Comparison of ENCODE assay signal across 10 cellular contexts in genomic region chr10:49761201-49761788, GRCh38. TPM values are rescaled to one million over a fixed set of nuclear protein-coding genes. Genes with fewer than 3 reads are reported as not detected.
DNase-seq lines count a peak whose midpoint lies in the region; ATAC-seq lines count a peak whose summit lies in the region.
"Had no signal": no experiment of that assay in that cellular context is flagged by ENCODE, and none has a peak within 500 bp of the region (broad histone marks: within the 10 kb centered on the region; RNA-seq: fewer than 3 reads in every experiment).

No MANE protein-coding gene starts in this region.

- no peaks in the 10 kb centered on the region for H3K9me3 ChIP-seq in SK-N-MC (ENCODE audit: low read depth, low read length)
- H3K9me3 ChIP-seq: suprapubic skin had no signal

- H3K27ac ChIP-seq in SK-N-MC = no peak overlapping the region
- H3K27ac ChIP-seq: suprapubic skin had no signal

- peaks cover 1% of the 10 kb centered on the region for H3K9me3 Mint-ChIP-seq in activated naive CD4-positive, alpha-beta T cell treated with anti-CD3 and anti-CD28 coated beads for 36 hours
- H3K9me3 Mint-ChIP-seq in stimulated activated effector memory CD8-positive, alpha-beta T cell treated with anti-CD3 and anti-CD28 coated beads, Interleukin-12 subunit alpha, Interleukin-12 subunit beta, amount 100 ng/mL, for 72 hours = peaks cover under 1% of the 10 kb centered on the region

- no peaks in the 10 kb centered on the region for H3K36me3 Mint-ChIP-seq in activated naive CD4-positive, alpha-beta T cell treated with anti-CD3 and anti-CD28 coated beads for 36 hours (ENCODE audit: low read depth)
- no peaks in the 10 kb centered on the region for H3K36me3 Mint-ChIP-seq in stimulated activated effector memory CD8-positive, alpha-beta T cell treated with anti-CD3 and anti-CD28 coated beads, Interleukin-12 subunit alpha, Interleukin-12 subunit beta, amount 100 ng/mL, for 72 hours
- H3K36me3 Mint-ChIP-seq: CD4-positive, CD25-positive, alpha-beta regulatory T cell had no signal

- CTCF ChIA-PET in activated naive CD4-positive, alpha-beta T cell treated with anti-CD3 and anti-CD28 coated beads for 36 hours (lab: Charles Lee) = no interaction called here

- no peak overlapping the region for H3K27ac Mint-ChIP-seq in activated naive CD4-positive, alpha-beta T cell treated with anti-CD3 and anti-CD28 coated beads for 36 hours
- H3K27ac Mint-ChIP-seq in stimulated activated effector memory CD8-positive, alpha-beta T cell treated with anti-CD3 and anti-CD28 coated beads, Interleukin-12 subunit alpha, Interleukin-12 subunit beta, amount 100 ng/mL, for 72 hours = no peak overlapping the region
- H3K27ac Mint-ChIP-seq: CD4-positive, CD25-positive, alpha-beta regulatory T cell had no signal

- H3K27me3 Mint-ChIP-seq in activated naive CD4-positive, alpha-beta T cell treated with anti-CD3 and anti-CD28 coated beads for 36 hours (ENCODE audit: low read depth) = peaks cover 38% of the 10 kb centered on the region

- H3K4me3 ChIP-seq in SK-N-MC = peak overlapping the region; percentile 78
- peak overlapping the region; percentile 73 for H3K4me3 ChIP-seq in iPS-11a (ENCODE audit: low read depth, low read length)

- ATAC-seq in stimulated activated effector memory CD8-positive, alpha-beta T cell treated with anti-CD3 and anti-CD28 coated beads, Interleukin-12 subunit alpha, Interleukin-12 subunit beta, amount 100 ng/mL, for 72 hours = no peak
- ATAC-seq in HG03354 (IDR thresholded peaks at IDR 0.05; ENCODE audit: poor library complexity, severe bottlenecking, unreplicated experiment) = no peak

- no peak for DNase-seq in activated naive CD4-positive, alpha-beta T cell treated with anti-CD3 and anti-CD28 coated beads for 36 hours
- no peak for DNase-seq in activated naive CD4-positive, alpha-beta T cell treated with anti-CD3 and anti-CD28 coated beads, Interleukin-2, amount 50 U/mL, for 16 hours
- DNase-seq in SK-N-MC (ENCODE audit: low read depth, low spot score) (no peak), HuH-7 (ENCODE audit: low spot score) (no peak), SHP77 treated with DMSO at 0.1 percent for 48 hours (lab: John Stamatoyannopoulos, UW) (no peak)
- DNase-seq in stimulated activated effector memory CD8-positive, alpha-beta T cell treated with anti-CD3 and anti-CD28 coated beads, Interleukin-12 subunit alpha, Interleukin-12 subunit beta, amount 100 ng/mL, for 72 hours (ENCODE audit: low spot score in 2 of 2) = no peak
- DNase-seq: CD4-positive, CD25-positive, alpha-beta regulatory T cell had no signal

- H3K4me3 Mint-ChIP-seq in activated naive CD4-positive, alpha-beta T cell treated with anti-CD3 and anti-CD28 coated beads for 36 hours = peak overlapping the region; percentile 6
- H3K4me3 Mint-ChIP-seq in stimulated activated effector memory CD8-positive, alpha-beta T cell treated with anti-CD3 and anti-CD28 coated beads, Interleukin-12 subunit alpha, Interleukin-12 subunit beta, amount 100 ng/mL, for 72 hours = peak overlapping the region; percentile 30

- peaks cover 8% of the 10 kb centered on the region for H3K4me1 Mint-ChIP-seq in activated naive CD4-positive, alpha-beta T cell treated with anti-CD3 and anti-CD28 coated beads for 36 hours (ENCODE audit: low read depth)
- peaks cover 7% of the 10 kb centered on the region for H3K4me1 Mint-ChIP-seq in stimulated activated effector memory CD8-positive, alpha-beta T cell treated with anti-CD3 and anti-CD28 coated beads, Interleukin-12 subunit alpha, Interleukin-12 subunit beta, amount 100 ng/mL, for 72 hours

- no peaks in the 10 kb centered on the region for H3K36me3 ChIP-seq in SK-N-MC (ENCODE audit: insufficient read depth, low read length)
- H3K36me3 ChIP-seq: suprapubic skin had no signal

- H3K9ac ChIP-seq in SK-N-MC (ENCODE audit: insufficient read length) = no peak overlapping the region

- intact Hi-C loops in activated naive CD4-positive, alpha-beta T cell treated with anti-CD3 and anti-CD28 coated beads for 36 hours (cut with micrococcal nuclease) = no loop called here

RNA-seq across cellular contexts. Expression of gene OGDHL, which starts 0.8 kb away (rescaled TPM):
- under 1 TPM; 0.12 to 0.37 TPM for total RNA-seq in activated naive CD4-positive, alpha-beta T cell treated with anti-CD3 and anti-CD28 coated beads for 36 hours
- total RNA-seq: CD4-positive, CD25-positive, alpha-beta regulatory T cell had no signal
